1 cellular context compared by ENCODE assay signal in the genomic region with DNA sequence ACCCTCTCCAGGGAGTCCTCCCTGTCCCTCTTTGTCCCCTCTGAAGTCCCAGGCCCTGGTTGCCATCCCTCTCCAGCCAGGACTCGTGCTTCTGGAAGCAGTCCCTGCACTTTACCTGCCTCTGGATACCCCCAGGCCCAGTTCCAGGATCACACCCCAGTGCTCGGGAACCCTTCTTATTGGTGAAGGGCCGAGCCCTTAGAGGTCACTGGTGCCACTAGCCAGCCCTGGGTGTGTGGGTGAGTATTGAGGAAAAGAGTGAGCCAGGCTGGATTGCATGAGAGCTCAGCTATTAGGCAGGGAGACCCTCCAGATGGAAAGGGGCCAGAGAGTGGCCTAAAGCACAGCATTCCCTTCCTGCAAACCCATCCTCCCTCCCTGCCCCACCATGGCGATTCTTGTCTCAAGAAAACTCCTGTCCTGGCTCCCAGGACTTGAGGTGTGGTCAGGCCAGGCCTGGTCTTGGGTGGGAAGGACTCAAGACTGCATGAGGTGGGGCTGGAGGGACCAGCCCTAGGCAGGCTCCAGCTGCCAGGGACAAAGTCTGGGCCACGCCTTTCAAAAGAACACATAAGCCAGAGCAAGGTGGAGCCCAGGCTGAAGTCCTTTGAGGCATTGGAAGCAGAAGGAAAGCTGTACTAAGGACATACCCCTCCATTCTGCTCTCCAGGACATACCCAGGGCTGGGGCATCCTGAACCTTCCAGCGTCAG.
TF ChIP-seq lines count a peak whose summit lies in the region.

No MANE protein-coding gene starts in this region.

TF ChIP-seq in HepG2, 621 proteins besides CTCF, POLR2A, EP300 and RAD21:
- TF ChIP-seq ARNT2 (CRISPR knock-in tag; IDR thresholded peaks at IDR 0.05; ENCODE audit: low read depth): no peak
- TF ChIP-seq, protein P1, sequence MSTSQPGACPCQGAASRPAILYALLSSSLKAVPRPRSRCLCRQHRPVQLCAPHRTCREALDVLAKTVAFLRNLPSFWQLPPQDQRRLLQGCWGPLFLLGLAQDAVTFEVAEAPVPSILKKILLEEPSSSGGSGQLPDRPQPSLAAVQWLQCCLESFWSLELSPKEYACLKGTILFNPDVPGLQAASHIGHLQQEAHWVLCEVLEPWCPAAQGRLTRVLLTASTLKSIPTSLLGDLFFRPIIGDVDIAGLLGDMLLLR (CRISPR knock-in tag; IDR thresholded peaks at IDR 0.05): no peak
